21 cellular contexts compared by ENCODE assay signal in the genomic region with DNA sequence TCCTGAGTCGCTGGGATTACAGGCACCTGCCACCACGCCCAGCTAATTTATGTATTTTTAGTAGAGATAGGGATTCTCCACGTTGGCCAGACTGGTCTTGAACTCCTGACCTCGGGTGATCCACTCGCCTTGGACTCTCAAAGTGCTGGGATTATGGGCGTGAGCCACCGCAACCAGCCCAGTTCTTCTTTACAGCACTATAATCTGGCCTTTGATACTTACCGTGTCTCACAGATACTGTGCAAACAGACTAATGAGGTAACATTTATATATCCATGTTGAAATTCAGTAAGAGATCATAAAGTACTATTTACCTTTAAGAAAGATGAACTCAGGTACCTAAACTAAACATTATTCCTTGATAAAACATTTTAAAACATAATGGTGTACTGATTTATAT.
"Had no signal": no experiment of that assay in that cellular context is flagged by ENCODE, and none has a peak within 500 bp of the region (broad histone marks: within the 10 kb centered on the region; RNA-seq: fewer than 3 reads in every experiment).

No MANE protein-coding gene starts in this region.

- H3K27ac Mint-ChIP-seq: immature natural killer cell; mesothelial cell of epicardium; naive thymus-derived CD4-positive, alpha-beta T cell had no signal

- H3K4me3 ChIP-seq: coronary artery, dorsolateral prefrontal cortex, esophagus muscularis mucosa, gastroesophageal sphincter, heart left ventricle, hepatocyte, left lung, lower lobe of right lung had no signal

- H3K36me3 ChIP-seq: esophagus muscularis mucosa, gastroesophageal sphincter, heart left ventricle, left lung, lower lobe of right lung had no signal

- H3K4me3 Mint-ChIP-seq: immature natural killer cell; mesothelial cell of epicardium; naive thymus-derived CD4-positive, alpha-beta T cell had no signal

- DNase-seq: dermis blood vessel endothelial cell; dorsolateral prefrontal cortex; effector CD4-positive, alpha-beta T cell; effector memory CD4-positive, alpha-beta T cell; foreskin keratinocyte; heart left ventricle; hypothalamus; immature natural killer cell; islet precursor cell; kidney; kidney glomerular epithelial cell; left lung; left ventricle myocardium superior; lower lobe of right lung; mesenchymal stem cell; naive thymus-derived CD4-positive, alpha-beta T cell had no signal

- H3K4me1 ChIP-seq: esophagus muscularis mucosa, foreskin keratinocyte, gastroesophageal sphincter, heart left ventricle, left lung, lower lobe of right lung had no signal

- H3K4me1 Mint-ChIP-seq: immature natural killer cell; mesothelial cell of epicardium; naive thymus-derived CD4-positive, alpha-beta T cell had no signal

- H3K27me3 Mint-ChIP-seq: naive thymus-derived CD4-positive, alpha-beta T cell had no signal

- ATAC-seq: foreskin keratinocyte; gastroesophageal sphincter; heart left ventricle; left lung; left ventricle myocardium superior; lower lobe of right lung; naive thymus-derived CD4-positive, alpha-beta T cell had no signal

- H3K36me3 Mint-ChIP-seq: mesothelial cell of epicardium; naive thymus-derived CD4-positive, alpha-beta T cell had no signal
